14 cellular contexts compared by ENCODE assay signal in the genomic region with DNA sequence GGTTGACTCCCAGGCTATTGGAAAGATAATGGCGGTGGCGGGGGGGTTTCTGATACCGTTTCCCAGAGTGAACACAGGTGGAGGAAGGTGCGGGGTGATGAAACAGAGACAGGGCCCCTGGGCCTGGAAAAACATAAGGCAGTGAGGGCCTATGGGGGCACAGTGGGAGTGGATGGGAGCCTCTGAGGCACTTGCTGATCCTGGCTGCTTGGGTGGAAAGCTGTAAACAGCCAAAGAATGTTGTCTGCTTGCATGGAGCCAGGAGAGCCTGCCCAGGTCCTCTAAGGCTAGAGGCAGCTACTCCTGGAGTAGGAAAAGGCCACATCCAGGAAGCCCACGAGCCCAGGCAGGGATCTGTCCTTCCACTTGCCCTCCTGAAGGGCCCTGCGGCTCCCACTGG. TPM values are rescaled to one million over a fixed set of nuclear protein-coding genes. Genes with fewer than 3 reads are reported as not detected.
A peak's percentile ranks its signal among the peaks of the same experiment; 100 is the strongest.
DNase-seq lines count a peak whose midpoint lies in the region; ATAC-seq and TF ChIP-seq lines count a peak whose summit lies in the region.
"Had no signal": no experiment of that assay in that cellular context is flagged by ENCODE, and none has a peak within 500 bp of the region (broad histone marks: within the 10 kb centered on the region; RNA-seq: fewer than 3 reads in every experiment).

No MANE protein-coding gene starts in this region.

- H2BK12ac ChIP-seq in neuronal stem cell (ENCODE audit: low read length): peak overlapping the region; percentile 67

- H3K4me1 ChIP-seq in SK-N-SH (ENCODE audit: control insufficient read depth in 1 of 2, insufficient read depth in 2 of 2, low read depth in 1 of 2, low read length in 1 of 2) (peaks cover 32 to 38% of the 10 kb centered on the region in 2 experiments; a peak in 3 of 4 replicates), neuronal stem cell (ENCODE audit: control insufficient read depth in 2 of 2, insufficient read depth in 1 of 2, low read depth in 1 of 2, low read length in 2 of 2) (peaks cover 47 to 66% of the 10 kb centered on the region in 2 donors)

- H3K36me3 Mint-ChIP-seq in type B pancreatic cell: no peaks in the 10 kb centered on the region
- H3K36me3 Mint-ChIP-seq: stimulated activated memory B cell treated with anti-CD40 and anti-IgM and Interleukin-4, amounts not matched to agents 10 μg/mL and 1 μg/mL and 100 μg/mL, for 72 hours had no signal

- ATAC-seq in SK-N-SH treated with all-trans-retinoic acid at 6 μM for 48 hours (no peak), HG02885 (IDR thresholded peaks at IDR 0.05; ENCODE audit: poor library complexity, unreplicated experiment) (no peak)
- ATAC-seq: activated CD4-positive, CD25-positive, alpha-beta regulatory T cell treated with anti-CD3 and anti-CD28 coated beads, Interleukin-2, amount 50 U/mL, for 24 hours; stimulated activated memory B cell treated with anti-CD40 and anti-IgM and Interleukin-4, amounts not matched to agents 10 μg/mL and 1 μg/mL and 100 μg/mL, for 72 hours had no signal

- peak overlapping the region; percentile 99 for H2BK5ac ChIP-seq in neuronal stem cell (ENCODE audit: low read length)

- peak overlapping the region; percentile 69 for H3K4ac ChIP-seq in neuronal stem cell (ENCODE audit: low read length)

- no peak overlapping the region for H2BK120ac ChIP-seq in neuronal stem cell (ENCODE audit: low read depth, low read length)

- H2AFZ ChIP-seq in SK-N-SH (ENCODE audit: low read depth) (no peak overlapping the region), neuronal stem cell (ENCODE audit: low read length) (no peak overlapping the region)

- whole genome bisulfite sequencing in SK-N-SH (ENCODE audit: low lambda C conversion rate): 98% methylated on average over 4 of the region's 6 CpGs
- no CpG with 5 or more reads among the region's 6 CpGs for WGBS in neuronal stem cell (ENCODE audit: extremely low coverage in 2 of 2, insufficient read length in 2 of 2, insufficient replicate concordance in 1 of 2), 2 donors

- peaks cover 7% of the 10 kb centered on the region for H3K79me2 ChIP-seq in SK-N-SH (ENCODE audit: insufficient read depth)

- no peaks in the 10 kb centered on the region for H4K20me1 ChIP-seq in SK-N-SH (ENCODE audit: insufficient read depth)

- peak overlapping the region; percentile 94 for H2BK15ac ChIP-seq in neuronal stem cell (ENCODE audit: low read length)

- peaks cover 3% of the 10 kb centered on the region for H3K79me1 ChIP-seq in neuronal stem cell (ENCODE audit: low read depth, low read length)

- H3K27ac ChIP-seq in SK-N-SH (ENCODE audit: low read depth in 2 of 2, low read length in 1 of 2) (peak overlapping the region in 1 of 2 experiments; percentile 83; a peak in 1 of 4 replicates), epithelial cell of prostate (peak overlapping the region; percentile 66), neuronal stem cell (replicated peaks; ENCODE audit: low read length) (no peak overlapping the region)

- H4K8ac ChIP-seq in neuronal stem cell (ENCODE audit: low read depth, low read length): peak overlapping the region; percentile 83

- TF ChIP-seq CTCF in SK-N-SH (IDR thresholded peaks at IDR 0.05) (no peak), type B pancreatic cell (conservative IDR thresholded peaks at IDR 0.05) (no peak)

- H3K4me3 ChIP-seq in SK-N-SH (ENCODE audit: low read depth in 2 of 2, low read length in 1 of 2) (no peak overlapping the region), neuronal stem cell (ENCODE audit: low read length in 2 of 2) (no peak overlapping the region)

- H3K9me3 Mint-ChIP-seq in type B pancreatic cell: no peaks in the 10 kb centered on the region
- H3K9me3 Mint-ChIP-seq: stimulated activated memory B cell treated with anti-CD40 and anti-IgM and Interleukin-4, amounts not matched to agents 10 μg/mL and 1 μg/mL and 100 μg/mL, for 72 hours had no signal

- CTCF ChIA-PET in SK-N-SH (lab: Yijun Ruan, JAX): interaction anchor here (0.8 to 6.6 kb wide), 9 partner anchors 9 to 77 kb away, joined by 3 to 49 read pairs (median 6); no protein-coding TSS in a partner anchor

- no peak overlapping the region for H4K91ac ChIP-seq in neuronal stem cell (ENCODE audit: low read depth, low read length, poor library complexity)

- no peak overlapping the region for H3K9ac ChIP-seq in SK-N-SH
- no peak overlapping the region for H3K9ac ChIP-seq in neuronal stem cell (ENCODE audit: low read depth, low read length, poor library complexity)

- H3K9me3 ChIP-seq in SK-N-SH (no peaks in the 10 kb centered on the region), neuronal stem cell (replicated peaks in 1 of 2; ENCODE audit: control insufficient read depth in 2 of 2, insufficient read depth in 1 of 2, low read depth in 1 of 2, low read length in 2 of 2) (no peaks in the 10 kb centered on the region)

- DNase-seq in SK-N-SH (no peak), epithelial cell of prostate (ENCODE audit: low read depth, low spot score) (no peak), neuronal stem cell (ENCODE audit: low spot score) (no peak), type B pancreatic cell (ENCODE audit: extremely low spot score, unreplicated experiment) (no peak), HCEC 1CT (no peak)
- no peak for DNase-seq in activated CD4-positive, alpha-beta T cell treated with anti-CD3 and anti-CD28 coated beads, Interleukin-2, amount 50 U/mL, for 48 hours
- DNase-seq: NCI-H1092 treated with DMSO at 0.1 percent for 48 hours, NCI-H524 had no signal

- POLR2A ChIA-PET in SK-N-SH (lab: Yijun Ruan, JAX): no interaction called here

- TF ChIP-seq RAD21 in SK-N-SH (IDR thresholded peaks at IDR 0.05; ENCODE audit: low read length): no peak

- H3F3A ChIP-seq in SK-N-SH (replicated peaks; ENCODE audit: insufficient read depth): peaks cover 26% of the 10 kb centered on the region

- H3K14ac ChIP-seq in neuronal stem cell (ENCODE audit: low read length): peak overlapping the region; percentile 27

- H3K9me2 ChIP-seq in SK-N-SH: no peaks in the 10 kb centered on the region

- peaks cover 34% of the 10 kb centered on the region for H3K4me1 Mint-ChIP-seq in type B pancreatic cell (ENCODE audit: unreplicated experiment)
- H3K4me1 Mint-ChIP-seq: stimulated activated memory B cell treated with anti-CD40 and anti-IgM and Interleukin-4, amounts not matched to agents 10 μg/mL and 1 μg/mL and 100 μg/mL, for 72 hours had no signal

- TF ChIP-seq EP300 in SK-N-SH (IDR thresholded peaks at IDR 0.05; ENCODE audit: borderline replicate concordance in 1 of 2, low read depth in 1 of 2, low read length in 1 of 2): no peak

- peak overlapping the region; percentile 99 for H3K18ac ChIP-seq in neuronal stem cell (ENCODE audit: low read length)

- H3K27me3 ChIP-seq in SK-N-SH (ENCODE audit: insufficient read depth) (no peaks in the 10 kb centered on the region), neuronal stem cell (ENCODE audit: control insufficient read depth in 3 of 3, insufficient read depth in 3 of 3, low read depth in 1 of 3, low read length in 3 of 3) (no peaks in the 10 kb centered on the region)

- H3K27ac Mint-ChIP-seq in type B pancreatic cell: peak overlapping the region; percentile 91
- H3K27ac Mint-ChIP-seq: stimulated activated memory B cell treated with anti-CD40 and anti-IgM and Interleukin-4, amounts not matched to agents 10 μg/mL and 1 μg/mL and 100 μg/mL, for 72 hours had no signal

- H3K4me2 ChIP-seq in SK-N-SH (0 out of 2 replicates have a peak overlapping the region, but pooled peaks have one; percentile 78), neuronal stem cell (ENCODE audit: insufficient read depth, low read length, poor library complexity, severe bottlenecking) (no peak overlapping the region)

- no peaks in the 10 kb centered on the region for H3K27me3 Mint-ChIP-seq in type B pancreatic cell

- H3K23ac ChIP-seq in neuronal stem cell (ENCODE audit: low read depth, low read length, poor library complexity): no peak overlapping the region

- H2AK5ac ChIP-seq in neuronal stem cell (ENCODE audit: low read depth, low read length): peak overlapping the region; percentile 98

- peak overlapping the region; percentile 65 for H3K4me3 Mint-ChIP-seq in type B pancreatic cell
- H3K4me3 Mint-ChIP-seq: stimulated activated memory B cell treated with anti-CD40 and anti-IgM and Interleukin-4, amounts not matched to agents 10 μg/mL and 1 μg/mL and 100 μg/mL, for 72 hours had no signal

- H3K36me3 ChIP-seq in SK-N-SH (replicated peaks in 1 of 2; ENCODE audit: control insufficient read depth in 1 of 2, insufficient read depth in 2 of 2, low read length in 1 of 2) (no peaks in the 10 kb centered on the region), neuronal stem cell (replicated peaks in 1 of 2; ENCODE audit: control insufficient read depth in 2 of 2, insufficient read depth in 2 of 2, low read length in 2 of 2) (no peaks in the 10 kb centered on the region)

TF ChIP-seq in SK-N-SH treated with all-trans-retinoic acid at 6 μM for 48 hours, 23 proteins besides CTCF, POLR2A, EP300 and RAD21 (continues in another document):
- no peak for TF ChIP-seq SNAI2 (CRISPR knock-in tag; IDR thresholded peaks at IDR 0.05)

RNA-seq across cellular contexts. Expression of a gene that starts 3.0 kb away (rescaled TPM):
- 12.4 and 14.9 TPM in 2 replicates for polyA plus RNA-seq in SK-N-SH (2012; rRNA removed)
- 3.4 and 5.3 TPM in 2 replicates for polyA plus RNA-seq in SK-N-SH (2012; cell fraction: cytosol; rRNA removed)
- 83.1 and 135 TPM in 2 replicates for polyA plus RNA-seq in SK-N-SH (2012; cell fraction: nucleus; rRNA removed)
- 5.0 TPM for polyA plus RNA-seq in neuronal stem cell (2013, experiment 1 of 2)
- 5.2 TPM for polyA plus RNA-seq in neuronal stem cell (2013, experiment 2 of 2)
- 18.4 and 34.8 TPM in 2 replicates for total RNA-seq in type B pancreatic cell (ENCODE audit: low replicate concordance)

RNA-seq across cellular contexts. Expression of a gene that starts 12.9 kb away (rescaled TPM):
- 0.03 TPM in 1 of 2 replicates, not detected in the other for polyA plus RNA-seq in SK-N-SH (2012; rRNA removed)
- not detected in 2 replicates for polyA plus RNA-seq in SK-N-SH (2012; cell fraction: cytosol; rRNA removed)
- 0.13 and 0.21 TPM in 2 replicates for polyA plus RNA-seq in SK-N-SH (2012; cell fraction: nucleus; rRNA removed)
- 0.28 TPM for polyA plus RNA-seq in neuronal stem cell (2013, experiment 1 of 2)
- polyA plus RNA-seq in neuronal stem cell (2013, experiment 2 of 2): 0.21 TPM
- not detected in 2 replicates for total RNA-seq in type B pancreatic cell (ENCODE audit: low replicate concordance)
- total RNA-seq: A172, HT1080 had no signal

RNA-seq across cellular contexts. Expression of a gene that starts 26.2 kb away (rescaled TPM):
- 52.4 and 73.2 TPM in 2 replicates for polyA plus RNA-seq in SK-N-SH (2012; rRNA removed)
- 28.8 and 46.5 TPM in 2 replicates for polyA plus RNA-seq in SK-N-SH (2012; cell fraction: cytosol; rRNA removed)
- 222 and 253 TPM in 2 replicates for polyA plus RNA-seq in SK-N-SH (2012; cell fraction: nucleus; rRNA removed)
- polyA plus RNA-seq in neuronal stem cell (2013, experiment 1 of 2): 23.1 TPM
- polyA plus RNA-seq in neuronal stem cell (2013, experiment 2 of 2): 22.1 TPM
- total RNA-seq in type B pancreatic cell (ENCODE audit: low replicate concordance): 60.9 and 80.5 TPM in 2 replicates

RNA-seq across cellular contexts. Expression of a gene that starts 30.0 kb away (rescaled TPM):
- 641 and 649 TPM in 2 replicates for polyA plus RNA-seq in SK-N-SH (2012; rRNA removed)
- polyA plus RNA-seq in SK-N-SH (2012; cell fraction: cytosol; rRNA removed): 388 and 495 TPM in 2 replicates
- 361 and 439 TPM in 2 replicates for polyA plus RNA-seq in SK-N-SH (2012; cell fraction: nucleus; rRNA removed)
- polyA plus RNA-seq in neuronal stem cell (2013, experiment 1 of 2): 457 TPM
- polyA plus RNA-seq in neuronal stem cell (2013, experiment 2 of 2): 458 TPM
- total RNA-seq in type B pancreatic cell (ENCODE audit: low replicate concordance): 140 and 145 TPM in 2 replicates

RNA-seq across cellular contexts. Expression of a gene that starts 33.2 kb away (rescaled TPM):
- polyA plus RNA-seq in SK-N-SH (2012; rRNA removed): 7.8 and 8.4 TPM in 2 replicates
- polyA plus RNA-seq in SK-N-SH (2012; cell fraction: cytosol; rRNA removed): 3.1 and 5.6 TPM in 2 replicates
- polyA plus RNA-seq in SK-N-SH (2012; cell fraction: nucleus; rRNA removed): 8.7 and 10.0 TPM in 2 replicates
- 2.5 TPM for polyA plus RNA-seq in neuronal stem cell (2013, experiment 1 of 2)
- 2.0 TPM for polyA plus RNA-seq in neuronal stem cell (2013, experiment 2 of 2)
- 2.9 and 4.0 TPM in 2 replicates for total RNA-seq in type B pancreatic cell (ENCODE audit: low replicate concordance)
